In the genomic region with DNA sequence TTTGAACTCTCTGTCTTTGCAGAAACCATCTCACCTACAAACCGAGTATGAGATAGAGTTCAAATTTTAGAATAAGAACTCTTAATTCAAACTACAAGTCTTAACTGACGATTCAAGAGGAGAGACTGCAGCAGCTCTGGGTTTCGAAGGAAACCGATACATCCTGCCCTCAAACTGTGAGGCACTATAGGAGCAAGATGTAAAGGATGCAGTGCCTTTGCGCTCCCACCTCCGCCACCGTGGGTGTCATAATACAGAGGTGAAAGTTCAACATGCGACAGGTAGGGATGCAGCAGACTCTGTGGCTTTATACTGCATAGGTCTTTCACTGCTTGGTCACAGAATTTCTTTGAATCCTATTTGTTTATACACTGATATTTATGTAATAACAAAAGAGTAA, we compare ENCODE assay signal across 14 cellular contexts.
"Had no signal": no experiment of that assay in that cellular context is flagged by ENCODE, and none has a peak within 500 bp of the region (broad histone marks: within the 10 kb centered on the region; RNA-seq: fewer than 3 reads in every experiment).

No MANE protein-coding gene starts in this region.

- DNase-seq: activated gamma-delta T cell treated with Interleukin-2 at 50 U/mL for 16 hours; gastrocnemius medialis; heart right ventricle; SHP77 treated with DMSO at 0.1 percent for 48 hours; stimulated activated CD8-positive, alpha-beta memory T cell treated with anti-CD3 and anti-CD28 coated beads, Interleukin-4, amount 100 ng/mL, for 48 hours; T1000 had no signal

- H3K27ac Mint-ChIP-seq: memory B cell had no signal

- ATAC-seq: gastrocnemius medialis, heart right ventricle, SK-N-SH treated with all-trans-retinoic acid at 6 μM for 48 hours had no signal

- H3K4me1 Mint-ChIP-seq: memory B cell had no signal

- H3K4me3 ChIP-seq: ascending aorta, coronary artery, gastrocnemius medialis, heart right ventricle, prostate gland, right atrium auricular region, tibial nerve had no signal

- H3K9me3 Mint-ChIP-seq: memory B cell, neural crest cell had no signal

- H3K27ac ChIP-seq: ascending aorta, coronary artery, gastrocnemius medialis, heart right ventricle, prostate gland, right atrium auricular region, tibial nerve had no signal

- H3K27me3 Mint-ChIP-seq: memory B cell had no signal

- H3K4me3 Mint-ChIP-seq: memory B cell had no signal

- H3K36me3 Mint-ChIP-seq: memory B cell had no signal
